Comparison of ENCODE assay signal across 7 cellular contexts in the genomic region with DNA sequence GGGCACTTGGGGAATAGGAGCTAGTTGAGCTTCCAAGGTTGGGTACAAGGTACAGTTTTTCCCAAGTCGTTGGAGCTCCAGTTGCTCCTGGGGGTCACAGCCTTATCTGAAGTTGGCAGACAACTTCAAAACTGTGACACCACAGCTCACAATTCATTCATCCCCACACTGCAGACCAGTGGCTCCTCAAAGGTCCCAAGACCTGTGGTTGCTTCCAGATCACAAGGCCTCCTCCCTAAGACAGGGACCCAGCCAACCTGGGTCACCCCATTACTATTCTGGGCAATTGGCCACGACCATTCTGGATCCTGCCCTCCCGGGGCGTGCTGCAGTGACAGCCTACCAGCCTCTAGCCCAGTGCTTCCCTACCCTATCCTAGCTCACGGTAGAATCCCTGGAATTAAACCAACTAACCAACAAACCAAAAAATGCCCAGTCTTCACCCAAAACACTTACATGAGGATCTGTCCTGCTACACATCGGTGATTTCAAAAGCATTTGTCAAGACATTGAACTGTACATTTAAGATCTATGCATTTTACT. TPM values are rescaled to one million over a fixed set of nuclear protein-coding genes. Genes with fewer than 3 reads are reported as not detected.
DNase-seq lines count a peak whose midpoint lies in the region; ATAC-seq, FAIRE-seq and TF ChIP-seq lines count a peak whose summit lies in the region.

No MANE protein-coding gene starts in this region.

- peaks cover 37 to 38% of the 10 kb centered on the region in 2 donors for H3K4me1 Mint-ChIP-seq in effector memory CD8-positive, alpha-beta T cell (ENCODE audit: low read depth in 2 of 2)
- H3K4me1 Mint-ChIP-seq in neural progenitor cell: peaks cover 45% of the 10 kb centered on the region

- peak overlapping the region; percentile 90 for H3K4me3 ChIP-seq in OCI-LY7 (ENCODE audit: low read depth, low read length, poor library complexity, severe bottlenecking)
- H3K4me3 ChIP-seq in neural progenitor cell: peak overlapping the region; percentile 51

- H3K27ac ChIP-seq in OCI-LY7 (ENCODE audit: low read depth, low read length, poor library complexity, severe bottlenecking): peak overlapping the region; percentile 70
- no peak overlapping the region for H3K27ac ChIP-seq in neural progenitor cell

- no peaks in the 10 kb centered on the region for H3K27me3 Mint-ChIP-seq in effector memory CD8-positive, alpha-beta T cell
- H3K27me3 Mint-ChIP-seq in neural progenitor cell (ENCODE audit: insufficient read depth, low read depth): peaks cover 8% of the 10 kb centered on the region

- peaks cover 36% of the 10 kb centered on the region for H3K79me2 ChIP-seq in OCI-LY7 (ENCODE audit: insufficient read depth, low read depth, low read length)
- H3K79me2 ChIP-seq in neural progenitor cell (ENCODE audit: low read depth): peaks cover 37% of the 10 kb centered on the region

- TF ChIP-seq POLR2A in GM12891 (IDR thresholded peaks at IDR 0.05; ENCODE audit: low read depth, low read length): peak; percentile 90

- peaks cover 20% of the 10 kb centered on the region for H4K20me1 ChIP-seq in OCI-LY7 (ENCODE audit: insufficient read depth, low read length)
- peaks cover 35% of the 10 kb centered on the region for H4K20me1 ChIP-seq in neural progenitor cell (ENCODE audit: low read depth)

- FAIRE-seq in GM12891 (lab: Jason Lieb, UNC): peak; percentile 28

- no peaks in the 10 kb centered on the region for H3K27me3 ChIP-seq in neural progenitor cell

- peak overlapping the region; percentile 74; the same call in 1 of the 2 replicates for H2AFZ ChIP-seq in OCI-LY7 (ENCODE audit: low read length)
- peak overlapping the region; percentile 52 for H2AFZ ChIP-seq in neural progenitor cell (replicated peaks)

- POLR2A ChIA-PET in OCI-LY7 (lab: Charles Lee): interaction anchor here (0.6 to 2.3 kb wide), 21 partner anchors 9 to 298 kb away, joined by 3 to 11 read pairs (median 4); a partner anchor contains a TSS

- no peaks in the 10 kb centered on the region for H3K9me3 Mint-ChIP-seq in effector memory CD8-positive, alpha-beta T cell
- H3K9me3 Mint-ChIP-seq in neural progenitor cell: no peaks in the 10 kb centered on the region

- CTCF ChIA-PET in OCI-LY7 (lab: Charles Lee; ENCODE audit: unreplicated experiment): interaction anchor here (1.5 to 1.6 kb wide), 2 partner anchors 15 to 24 kb away, joined by 6 to 11 read pairs; no protein-coding TSS in a partner anchor

- H3K4me2 ChIP-seq in OCI-LY7 (ENCODE audit: low read length) (peak overlapping the region; percentile 88), neural progenitor cell (peak overlapping the region; percentile 79)

- peak overlapping the region; percentile 79 to 90 for H3K4me3 Mint-ChIP-seq in effector memory CD8-positive, alpha-beta T cell
- peak overlapping the region; percentile 96 for H3K4me3 Mint-ChIP-seq in neural progenitor cell

- ATAC-seq in effector memory CD8-positive, alpha-beta T cell (replicated peaks): no peak
- ATAC-seq in HG03521 (IDR thresholded peaks at IDR 0.05; ENCODE audit: unreplicated experiment) (no peak), HG02885 (IDR thresholded peaks at IDR 0.05; ENCODE audit: poor library complexity, unreplicated experiment) (no peak)

- peaks cover 53% of the 10 kb centered on the region for H3K36me3 Mint-ChIP-seq in effector memory CD8-positive, alpha-beta T cell (ENCODE audit: insufficient read depth)
- H3K36me3 Mint-ChIP-seq in neural progenitor cell: peaks cover 3% of the 10 kb centered on the region

- DNase-seq in GM12891 (ENCODE audit: insufficient read length, low spot score) (no peak), OCI-LY7 (ENCODE audit: low spot score) (no peak), neural progenitor cell (ENCODE audit: low spot score) (peak; percentile 51), NAMALWA (ENCODE audit: low spot score) (no peak)
- no peak for DNase-seq in effector memory CD8-positive, alpha-beta T cell

- H3K36me3 ChIP-seq in OCI-LY7 (ENCODE audit: insufficient read depth, low read length) (peaks cover 35% of the 10 kb centered on the region), neural progenitor cell (no peaks in the 10 kb centered on the region)

- no peak for TF ChIP-seq CTCF in OCI-LY7 (conservative IDR thresholded peaks at IDR 0.05; ENCODE audit: low read length)
- TF ChIP-seq CTCF in neural progenitor cell (IDR thresholded peaks at IDR 0.05): no peak

- H3K9me3 ChIP-seq in OCI-LY7 (ENCODE audit: low read length) (no peaks in the 10 kb centered on the region), neural progenitor cell (ENCODE audit: low read depth) (no peaks in the 10 kb centered on the region)

- peak overlapping the region; percentile 91 to 94 for H3K27ac Mint-ChIP-seq in effector memory CD8-positive, alpha-beta T cell
- H3K27ac Mint-ChIP-seq in neural progenitor cell: peak overlapping the region; percentile 93

- H3K9ac ChIP-seq in neural progenitor cell: no peak overlapping the region

- peaks cover 32% of the 10 kb centered on the region for H3K4me1 ChIP-seq in OCI-LY7 (ENCODE audit: insufficient read depth, low read length, poor library complexity, severe bottlenecking)
- peaks cover 18% of the 10 kb centered on the region for H3K4me1 ChIP-seq in neural progenitor cell

- no peaks in the 10 kb centered on the region for H3F3A ChIP-seq in neural progenitor cell (ENCODE audit: low read depth)

- no TSS peak for BruUV-seq in OCI-LY7 (replicated peaks; lab: Mats Ljungman, UMichigan)

- intact Hi-C loops in OCI-LY7 (cut with micrococcal nuclease; ENCODE audit: unreplicated experiment): no loop called here

- no peaks in the 10 kb centered on the region for H3K9me2 ChIP-seq in OCI-LY7 (ENCODE audit: insufficient read depth, low read length)

TF ChIP-seq in GM12891, 5 proteins besides CTCF, POLR2A, EP300 and RAD21:
- no peak for TF ChIP-seq PAX5 (IDR thresholded peaks at IDR 0.05; ENCODE audit: insufficient read depth, low read length, severe bottlenecking)
- TF ChIP-seq SPI1 (IDR thresholded peaks at IDR 0.05; ENCODE audit: low read depth, low read length): no peak
- TF ChIP-seq TAF1 (IDR thresholded peaks at IDR 0.05; ENCODE audit: low read depth, low read length): no peak
- 0 out of 2 replicates have a peak, but pooled peaks have one; percentile 15 for TF ChIP-seq POU2F2 (IDR thresholded peaks at IDR 0.05; ENCODE audit: low read depth, low read length)
- peak; percentile 90 for TF ChIP-seq POLR2AphosphoS5 (IDR thresholded peaks at IDR 0.05; ENCODE audit: low read depth, low read length)
TF ChIP-seq in GM12891: peak in this region for 2.

RNA-seq across cellular contexts. Expression of a gene that starts 0.9 kb away (rescaled TPM):
- polyA plus RNA-seq in GM12891 (2012; ENCODE audit: low read depth, missing spikeins): 28.3 TPM
- total RNA-seq in OCI-LY7 (2014; rRNA removed; shearing (Covaris generic)): 50.0 and 61.2 TPM in 2 replicates
- total RNA-seq in OCI-LY7 (2022) (54.0 and 55.8 TPM in 2 replicates), neural progenitor cell (ENCODE audit: low replicate concordance) (25.1 and 57.0 TPM in 2 replicates)

RNA-seq across cellular contexts. Expression of a gene that starts 17.8 kb away (rescaled TPM):
- polyA plus RNA-seq in GM12891 (2012; ENCODE audit: low read depth, missing spikeins): 590 TPM
- 85.8 and 93.1 TPM in 2 replicates for total RNA-seq in OCI-LY7 (2014; rRNA removed; shearing (Covaris generic))
- total RNA-seq in OCI-LY7 (2022): 57.2 and 57.3 TPM in 2 replicates
- 14.9 and 42.9 TPM in 2 replicates for total RNA-seq in neural progenitor cell (ENCODE audit: low replicate concordance)

RNA-seq across cellular contexts. Expression of a gene that starts 18.2 kb away (rescaled TPM):
- polyA plus RNA-seq in GM12891 (2012; ENCODE audit: low read depth, missing spikeins): 58.1 TPM
- total RNA-seq in OCI-LY7 (2014; rRNA removed; shearing (Covaris generic)): 15.3 and 18.3 TPM in 2 replicates
- 44.4 and 48.4 TPM in 2 replicates for total RNA-seq in OCI-LY7 (2022)
- total RNA-seq in neural progenitor cell (ENCODE audit: low replicate concordance): 10.3 and 10.9 TPM in 2 replicates

RNA-seq across cellular contexts. Expression of a gene that starts 28.5 kb away (rescaled TPM):
- 25.9 TPM for polyA plus RNA-seq in GM12891 (2012; ENCODE audit: low read depth, missing spikeins)
- 64.6 and 79.0 TPM in 2 replicates for total RNA-seq in OCI-LY7 (2014; rRNA removed; shearing (Covaris generic))
- total RNA-seq in OCI-LY7 (2022) (58.6 and 62.3 TPM in 2 replicates), neural progenitor cell (ENCODE audit: low replicate concordance) (23.7 and 28.7 TPM in 2 replicates)

RNA-seq across cellular contexts. Expression of a gene that starts 39.2 kb away (rescaled TPM):
- 11.1 TPM for polyA plus RNA-seq in GM12891 (2012; ENCODE audit: low read depth, missing spikeins)
- total RNA-seq in OCI-LY7 (2014; rRNA removed; shearing (Covaris generic)): 24.4 and 31.6 TPM in 2 replicates
- 30.6 and 31.1 TPM in 2 replicates for total RNA-seq in OCI-LY7 (2022)
- 25.2 and 51.0 TPM in 2 replicates for total RNA-seq in neural progenitor cell (ENCODE audit: low replicate concordance)
